ENCODE assay signal across 22 cellular contexts in genomic region chr15:31468911-31469800, GRCh38.
"Had no signal": no experiment of that assay in that cellular context is flagged by ENCODE, and none has a peak within 500 bp of the region (broad histone marks: within the 10 kb centered on the region; RNA-seq: fewer than 3 reads in every experiment).

No MANE protein-coding gene starts in this region.

- H3K9me3 Mint-ChIP-seq: activated CD4-positive, alpha-beta memory T cell treated with anti-CD3 and anti-CD28 coated beads for 36 hours; activated T-helper 1 cell treated with anti-CD3 and anti-CD28 coated beads, Interleukin-12 subunit alpha, Interleukin-12 subunit beta, Interleukin-2, Interleukin-4 antibody, amounts not matched to agents 30 ng/mL and 10 ng/mL and 1 ng/mL, durations not matched to agents 14 hours and 24 hours and 36 hours; central memory CD8-positive, alpha-beta T cell; dendritic cell treated with granulocyte-macrophage colony-stimulating factor and Interleukin-4, amounts not matched to agents 40 ng/mL and 50 ng/mL, for 4 days; mesothelial cell of epicardium; naive B cell; neural crest cell had no signal

- H3K4me3 ChIP-seq: breast epithelium, sigmoid colon, SK-N-MC, tibial nerve had no signal

- H3K36me3 ChIP-seq: breast epithelium, sigmoid colon, tibial nerve had no signal

- H3K4me1 ChIP-seq: breast epithelium had no signal

- H3K27ac ChIP-seq: breast epithelium, epithelial cell of prostate, sigmoid colon, SK-N-MC, tibial nerve had no signal

- FAIRE-seq: frontal cortex, islet of Langerhans, small intestine had no signal

- DNase-seq: activated CD4-positive, alpha-beta memory T cell treated with anti-CD3 and anti-CD28 coated beads for 36 hours; activated CD4-positive, alpha-beta T cell treated with anti-CD3 and anti-CD28 coated beads, Interleukin-2, amount 10 ng/mL, durations not matched to agents 24 days and 14 days; activated gamma-delta T cell treated with Interleukin-2 at 50 U/mL for 16 hours; activated naive CD4-positive, alpha-beta T cell treated with anti-CD3 and anti-CD28 coated beads, Interleukin-2, amount 50 U/mL, for 16 hours; left ventricle myocardium superior; naive B cell; occipital lobe; sigmoid colon; small intestine; stimulated activated CD4-positive, alpha-beta T cell treated with anti-CD3 and anti-CD28 coated beads, Interleukin-2, amount 100 ng/mL, for 24 hours; stimulated activated naive CD4-positive, alpha-beta T cell had no signal

- H3K9me3 ChIP-seq: breast epithelium, sigmoid colon, tibial nerve had no signal

- H3K27ac Mint-ChIP-seq: activated CD4-positive, alpha-beta memory T cell treated with anti-CD3 and anti-CD28 coated beads for 36 hours; activated CD4-positive, alpha-beta T cell treated with anti-CD3 and anti-CD28 coated beads, Interleukin-2, amount 10 ng/mL, durations not matched to agents 24 days and 14 days; activated T-helper 1 cell treated with anti-CD3 and anti-CD28 coated beads, Interleukin-12 subunit alpha, Interleukin-12 subunit beta, Interleukin-2, Interleukin-4 antibody, amounts not matched to agents 30 ng/mL and 10 ng/mL and 1 ng/mL, durations not matched to agents 14 hours and 24 hours and 36 hours; dendritic cell treated with granulocyte-macrophage colony-stimulating factor and Interleukin-4, amounts not matched to agents 40 ng/mL and 50 ng/mL, for 4 days; mesothelial cell of epicardium had no signal

- H3K36me3 Mint-ChIP-seq: mesothelial cell of epicardium, naive B cell had no signal

- H3K27me3 Mint-ChIP-seq: activated CD4-positive, alpha-beta memory T cell treated with anti-CD3 and anti-CD28 coated beads for 36 hours; activated CD4-positive, alpha-beta T cell treated with anti-CD3 and anti-CD28 coated beads, Interleukin-2, amount 10 ng/mL, durations not matched to agents 24 days and 14 days; central memory CD8-positive, alpha-beta T cell had no signal

- H3K4me3 Mint-ChIP-seq: activated CD4-positive, alpha-beta memory T cell treated with anti-CD3 and anti-CD28 coated beads for 36 hours; activated CD4-positive, alpha-beta T cell treated with anti-CD3 and anti-CD28 coated beads, Interleukin-2, amount 10 ng/mL, durations not matched to agents 24 days and 14 days; activated T-helper 1 cell treated with anti-CD3 and anti-CD28 coated beads, Interleukin-12 subunit alpha, Interleukin-12 subunit beta, Interleukin-2, Interleukin-4 antibody, amounts not matched to agents 30 ng/mL and 10 ng/mL and 1 ng/mL, durations not matched to agents 14 hours and 24 hours and 36 hours; central memory CD8-positive, alpha-beta T cell; dendritic cell treated with granulocyte-macrophage colony-stimulating factor and Interleukin-4, amounts not matched to agents 40 ng/mL and 50 ng/mL, for 4 days; mesothelial cell of epicardium; naive B cell; neural crest cell had no signal

- ATAC-seq: left ventricle myocardium superior had no signal

- H3K27me3 ChIP-seq: sigmoid colon, tibial nerve had no signal
